9 cellular contexts compared by ENCODE assay signal in the genomic region with DNA sequence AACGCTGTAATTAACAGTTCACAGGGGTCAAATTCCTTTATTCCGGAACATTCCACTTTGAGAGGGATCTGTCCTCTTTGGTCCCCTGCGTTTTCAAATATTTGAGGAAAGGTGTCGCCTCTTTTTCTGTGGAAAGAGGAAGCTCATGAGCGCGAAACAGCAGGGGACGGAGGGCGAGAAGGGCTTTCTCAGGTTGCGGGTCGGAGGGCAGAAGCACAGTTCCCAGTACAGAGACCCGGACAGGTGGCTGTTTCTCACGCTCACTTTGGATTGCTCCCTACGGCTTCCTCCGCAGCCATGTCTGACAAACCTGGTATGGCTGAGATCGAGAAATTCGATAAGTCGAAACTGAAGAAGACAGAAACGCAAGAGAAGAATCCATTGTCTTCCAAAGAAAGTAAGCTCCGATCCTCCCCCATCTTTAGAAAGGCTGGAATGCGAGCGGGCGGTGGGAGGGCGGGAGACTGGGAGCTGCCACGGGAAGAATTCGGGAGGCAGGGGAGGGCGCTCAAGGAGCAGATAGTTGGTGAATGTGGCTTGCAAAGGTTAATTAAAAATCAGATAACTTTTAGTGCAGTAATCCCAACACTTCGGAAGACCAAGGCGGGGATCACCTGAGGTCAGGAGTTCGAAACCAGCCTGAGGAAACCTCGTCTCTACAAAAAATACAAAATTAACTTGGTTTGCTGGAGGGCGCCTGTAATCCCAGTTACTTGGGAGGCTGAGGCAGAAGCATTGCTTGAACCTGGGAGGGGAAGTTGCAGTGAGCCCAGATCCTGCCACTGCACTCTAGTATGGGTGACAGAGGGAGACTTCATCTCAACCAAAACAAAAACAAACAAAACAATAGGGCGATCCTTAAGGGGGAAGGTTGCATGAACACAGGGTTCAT. TPM values are rescaled to one million over a fixed set of nuclear protein-coding genes. Genes with fewer than 3 reads are reported as not detected.
A peak's percentile ranks its signal among the peaks of the same experiment; 100 is the strongest.
DNase-seq lines count a peak whose midpoint lies in the region; ATAC-seq and TF ChIP-seq lines count a peak whose summit lies in the region.
"Had no signal": no experiment of that assay in that cellular context is flagged by ENCODE, and none has a peak within 500 bp of the region (broad histone marks: within the 10 kb centered on the region; RNA-seq: fewer than 3 reads in every experiment).

No MANE protein-coding gene starts in this region.

- WGBS in heart right ventricle, 2 donors: 0% methylated on average over 32 of the region's 32 CpGs

- H3K27ac Mint-ChIP-seq in activated T-cell treated with anti-CD3 and anti-CD28 coated beads, Interleukin-2, amount 50 U/mL, for 72 hours: peak overlapping the region; percentile 92
- peak overlapping the region; percentile 97 for H3K27ac Mint-ChIP-seq in activated CD4-positive, alpha-beta T cell treated with anti-CD3 and anti-CD28 coated beads, Interleukin-2, amount 10 ng/mL, durations not matched to agents 7 days and 5 days

- H3K9me3 ChIP-seq in heart right ventricle (no peaks in the 10 kb centered on the region), thoracic aorta (no peaks in the 10 kb centered on the region)

- H3K27ac ChIP-seq in heart right ventricle (peak overlapping the region in 7 of 10 donors; percentile 84 to 95 (median 88)), thoracic aorta (peak overlapping the region; percentile 92 to 96), RWPE1 (no peak overlapping the region)

- peak overlapping the region in 1 of 2 donors; percentile 94 for H3K4me3 Mint-ChIP-seq in activated T-cell treated with anti-CD3 and anti-CD28 coated beads, Interleukin-2, amount 50 U/mL, for 72 hours
- peak overlapping the region; percentile 82 for H3K4me3 Mint-ChIP-seq in activated CD4-positive, alpha-beta T cell treated with anti-CD3 and anti-CD28 coated beads, Interleukin-2, amount 10 ng/mL, durations not matched to agents 7 days and 5 days

- peak overlapping the region in 6 of 10 donors; percentile 45 to 63 (median 60) for H3K4me3 ChIP-seq in heart right ventricle
- H3K4me3 ChIP-seq in thoracic aorta: peak overlapping the region; percentile 81

- H3K27me3 Mint-ChIP-seq in activated T-cell treated with anti-CD3 and anti-CD28 coated beads, Interleukin-2, amount 50 U/mL, for 72 hours (ENCODE audit: low read depth): no peaks in the 10 kb centered on the region
- no peaks in the 10 kb centered on the region for H3K27me3 Mint-ChIP-seq in activated CD4-positive, alpha-beta T cell treated with anti-CD3 and anti-CD28 coated beads, Interleukin-2, amount 10 ng/mL, durations not matched to agents 7 days and 5 days

- POLR2A ChIA-PET in activated CD4-positive, alpha-beta T cell treated with anti-CD3 and anti-CD28 coated beads, Interleukin-2, amount 10 ng/mL, durations not matched to agents 7 days and 5 days (lab: Charles Lee): no interaction called here
- POLR2A ChIA-PET in RWPE1 (lab: Yijun Ruan, JAX; ENCODE audit: low non-redundant PET): no interaction called here

- no peaks in the 10 kb centered on the region for H3K9me3 Mint-ChIP-seq in activated T-cell treated with anti-CD3 and anti-CD28 coated beads, Interleukin-2, amount 50 U/mL, for 72 hours
- H3K9me3 Mint-ChIP-seq in activated CD4-positive, alpha-beta T cell treated with anti-CD3 and anti-CD28 coated beads, Interleukin-2, amount 10 ng/mL, durations not matched to agents 7 days and 5 days: no peaks in the 10 kb centered on the region

- peak in 1 of 2 donors; percentile 6 for DNase-seq in activated T-cell treated with anti-CD3 and anti-CD28 coated beads, Interleukin-2, amount 50 U/mL, for 72 hours
- no peak for DNase-seq in activated T-cell treated with anti-CD3 and anti-CD28 coated beads, Interleukin-2, amount 50 U/mL, for 48 hours
- DNase-seq in activated CD4-positive, alpha-beta T cell treated with anti-CD3 and anti-CD28 coated beads, Interleukin-2, amount 10 ng/mL, durations not matched to agents 7 days and 5 days: peak; percentile 9
- peak; percentile 16 to 21 for DNase-seq in heart right ventricle
- no peak for DNase-seq in thoracic aorta (ENCODE audit: low spot score)
- no peak for DNase-seq in RWPE1 (ENCODE audit: low spot score)

- CTCF ChIA-PET in activated CD4-positive, alpha-beta T cell treated with anti-CD3 and anti-CD28 coated beads, Interleukin-2, amount 10 ng/mL, durations not matched to agents 7 days and 5 days (lab: Charles Lee): no interaction called here
- CTCF ChIA-PET in RWPE1 (lab: Yijun Ruan, JAX): no interaction called here

- TF ChIP-seq CTCF in heart right ventricle (IDR thresholded peaks at IDR 0.05): peak in 1 of 9 donors; percentile 3
- TF ChIP-seq CTCF in thoracic aorta (IDR thresholded peaks at IDR 0.05): no peak
- no peak for TF ChIP-seq CTCF in RWPE1 (conservative IDR thresholded peaks at IDR 0.05; ENCODE audit: low read depth)

- H3K27me3 ChIP-seq in heart right ventricle: no peaks in the 10 kb centered on the region
- no peaks in the 10 kb centered on the region for H3K27me3 ChIP-seq in thoracic aorta (replicated peaks; ENCODE audit: insufficient read depth)

- ATAC-seq in activated T-cell treated with anti-CD3 and anti-CD28 coated beads, Interleukin-2, amount 50 U/mL, for 72 hours (replicated peaks in 1 of 2): peak in 1 of 2 donors; percentile 42
- ATAC-seq in heart right ventricle: peak in 5 of 8 donors; percentile 69 to 80 (median 75)
- ATAC-seq in thoracic aorta (ENCODE audit: insufficient number of reproducible peaks, low FRiP score, low read depth): no peak
- no peak for ATAC-seq in GM19328 (IDR thresholded peaks at IDR 0.05; ENCODE audit: unreplicated experiment)
- no peak for ATAC-seq in GM18858 (IDR thresholded peaks at IDR 0.05; ENCODE audit: unreplicated experiment)
- ATAC-seq: Panc1 had no signal

- H3K36me3 ChIP-seq in heart right ventricle (no peaks in the 10 kb centered on the region), thoracic aorta (no peaks in the 10 kb centered on the region)

- H3K4me1 ChIP-seq in heart right ventricle (peaks cover 0 to 14% (median 0%) of the 10 kb centered on the region in 9 donors), thoracic aorta (ENCODE audit: control insufficient read depth in 1 of 2, low read depth in 2 of 2) (no peaks in the 10 kb centered on the region)

- intact Hi-C loops in heart right ventricle (cut with DNase I): no loop called here

- peaks cover 0 to 1% of the 10 kb centered on the region in 2 donors for H3K36me3 Mint-ChIP-seq in activated T-cell treated with anti-CD3 and anti-CD28 coated beads, Interleukin-2, amount 50 U/mL, for 72 hours (ENCODE audit: insufficient read depth in 2 of 2)
- no peaks in the 10 kb centered on the region for H3K36me3 Mint-ChIP-seq in activated CD4-positive, alpha-beta T cell treated with anti-CD3 and anti-CD28 coated beads, Interleukin-2, amount 10 ng/mL, durations not matched to agents 7 days and 5 days (ENCODE audit: low read depth)

- H3K4me1 Mint-ChIP-seq in activated T-cell treated with anti-CD3 and anti-CD28 coated beads, Interleukin-2, amount 50 U/mL, for 72 hours (ENCODE audit: low read depth): no peaks in the 10 kb centered on the region
- H3K4me1 Mint-ChIP-seq in activated CD4-positive, alpha-beta T cell treated with anti-CD3 and anti-CD28 coated beads, Interleukin-2, amount 10 ng/mL, durations not matched to agents 7 days and 5 days: peaks cover 15% of the 10 kb centered on the region

RNA-seq across cellular contexts. Expression of gene TMSB4Y, which starts 0.6 kb away (rescaled TPM):
- total RNA-seq in activated T-cell treated with anti-CD3 and anti-CD28 coated beads, Interleukin-2, amount 50 U/mL, for 72 hours: 1 to 10 TPM in 1 of 2 donors, not detected in 1; 1.2 TPM
- total RNA-seq in activated CD4-positive, alpha-beta T cell treated with anti-CD3 and anti-CD28 coated beads, Interleukin-2, amount 10 ng/mL, durations not matched to agents 7 days and 5 days: 1 to 10 TPM in 1 of 2 experiments, under 1 TPM in 1; 0.62 to 1.3 TPM
- total RNA-seq in heart right ventricle (1 to 10 TPM in 3 of 10 donors, under 1 TPM in 4, not detected in 3; 0.51 to 1.7 (median 0.94) TPM), thoracic aorta (1 to 10 TPM; 2.5 to 2.6 TPM)
- under 1 TPM; 0.64 to 0.88 TPM for polyA plus RNA-seq in heart right ventricle

Comparison
In these comparisons a context has a peak if more than half of its experiments do, and no peak if none do; other contexts are left out.
1. ATAC-seq: peak in heart right ventricle (5 of 8); none in thoracic aorta (single experiment), GM19328 (single experiment) and GM18858 (single experiment).
2. DNase-seq: peak in activated CD4-positive, alpha-beta T cell treated with anti-CD3 and anti-CD28 coated beads, Interleukin-2, amount 10 ng/mL, durations not matched to agents 7 days and 5 days (single experiment) and heart right ventricle (2 of 2); none in activated T-cell treated with anti-CD3 and anti-CD28 coated beads, Interleukin-2, amount 50 U/mL, for 48 hours (0 of 2), thoracic aorta (single experiment) and RWPE1 (single experiment).